12 cellular contexts compared by ENCODE assay signal in genomic region chr11:62439785-62440602, GRCh38. TPM values are rescaled to one million over a fixed set of nuclear protein-coding genes. Genes with fewer than 3 reads are reported as not detected.
A peak's percentile ranks its signal among the peaks of the same experiment; 100 is the strongest.
DNase-seq lines count a peak whose midpoint lies in the region; ATAC-seq and TF ChIP-seq lines count a peak whose summit lies in the region.
"Had no signal": no experiment of that assay in that cellular context is flagged by ENCODE, and none has a peak within 500 bp of the region (broad histone marks: within the 10 kb centered on the region; RNA-seq: fewer than 3 reads in every experiment).

No MANE protein-coding gene starts in this region.

- POLR2A ChIA-PET in activated CD4-positive, alpha-beta memory T cell treated with anti-CD3 and anti-CD28 coated beads for 36 hours (lab: Charles Lee) = no interaction called here

- TF ChIP-seq CTCF in AG09309 (IDR thresholded peaks at IDR 0.05; ENCODE audit: control insufficient read depth, insufficient read depth, low read depth, low read length, missing control alignments) (peak; percentile 26), fibroblast of villous mesenchyme (IDR thresholded peaks at IDR 0.05; ENCODE audit: insufficient read depth, low read depth, low read length) (no peak), prostate gland (IDR thresholded peaks at IDR 0.05) (no peak)

- H3K4me3 Mint-ChIP-seq in activated CD4-positive, alpha-beta memory T cell treated with anti-CD3 and anti-CD28 coated beads for 36 hours = no peak overlapping the region
- H3K4me3 Mint-ChIP-seq: CD4-positive, CD25-positive, alpha-beta regulatory T cell had no signal

- no peak overlapping the region for H3K4me3 ChIP-seq in AG09309 (ENCODE audit: control insufficient read depth, low read depth, low read length)
- no peak overlapping the region for H3K4me3 ChIP-seq in SJSA1
- H3K4me3 ChIP-seq in fibroblast of villous mesenchyme (ENCODE audit: low read depth, low read length) = no peak overlapping the region
- no peak overlapping the region for H3K4me3 ChIP-seq in prostate gland
- H3K4me3 ChIP-seq: spleen had no signal

- H3K4me1 ChIP-seq in SJSA1 (replicated peaks) = peaks cover 30% of the 10 kb centered on the region
- no peaks in the 10 kb centered on the region for H3K4me1 ChIP-seq in prostate gland (replicated peaks)

- H3K27ac ChIP-seq in SJSA1 (peak overlapping the region; percentile 58), prostate gland (peak overlapping the region; percentile 45 to 51)

- H3K27ac Mint-ChIP-seq in activated CD4-positive, alpha-beta memory T cell treated with anti-CD3 and anti-CD28 coated beads for 36 hours = no peak overlapping the region
- H3K27ac Mint-ChIP-seq: CD4-positive, CD25-positive, alpha-beta regulatory T cell had no signal

- DNase-seq in AG09309 (ENCODE audit: low read depth) (no peak), SJSA1 (ENCODE audit: low read depth in 1 of 2, low spot score in 2 of 2) (peak in 1 of 2 experiments; percentile 53), fibroblast of villous mesenchyme (ENCODE audit: low read depth) (peak; percentile 46), prostate gland (ENCODE audit: low spot score) (no peak), Ammon's horn (ENCODE audit: low spot score) (no peak), GDM1 (lab: John Stamatoyannopoulos, UW) (no peak)
- no peak for DNase-seq in activated CD4-positive, alpha-beta memory T cell treated with anti-CD3 and anti-CD28 coated beads for 36 hours
- DNase-seq: CD4-positive, CD25-positive, alpha-beta regulatory T cell; NCI-H1092 treated with DMSO at 0.1 percent for 48 hours; spleen had no signal

- H3K4me1 Mint-ChIP-seq in activated CD4-positive, alpha-beta memory T cell treated with anti-CD3 and anti-CD28 coated beads for 36 hours (ENCODE audit: low read depth) = peaks cover 12% of the 10 kb centered on the region

- intact Hi-C loops in prostate gland (cut with DNase I) = no loop called here
- intact Hi-C loops in activated CD4-positive, alpha-beta memory T cell treated with anti-CD3 and anti-CD28 coated beads for 36 hours (cut with micrococcal nuclease) = no loop called here

- no peak for ATAC-seq in HG03571 (IDR thresholded peaks at IDR 0.05; ENCODE audit: unreplicated experiment)
- ATAC-seq: esophagus mucosa had no signal

- TF ChIP-seq POLR2A in prostate gland (IDR thresholded peaks at IDR 0.05) = no peak

- CTCF ChIA-PET in activated CD4-positive, alpha-beta memory T cell treated with anti-CD3 and anti-CD28 coated beads for 36 hours (lab: Charles Lee) = interaction anchor here (0.6 kb wide), 1 partner anchor 134 kb away, joined by 3 read pairs; the partner anchor contains the start of gene EEF1G

- H3K36me3 Mint-ChIP-seq in activated CD4-positive, alpha-beta memory T cell treated with anti-CD3 and anti-CD28 coated beads for 36 hours = no peaks in the 10 kb centered on the region
- H3K36me3 Mint-ChIP-seq: CD4-positive, CD25-positive, alpha-beta regulatory T cell had no signal

- 34% methylated on average over 23 of the region's 23 CpGs for WGBS in prostate gland

- H3K27me3 ChIP-seq in SJSA1 (replicated peaks) (no peaks in the 10 kb centered on the region), prostate gland (replicated peaks; ENCODE audit: insufficient read depth) (no peaks in the 10 kb centered on the region)

- H3K27me3 Mint-ChIP-seq in activated CD4-positive, alpha-beta memory T cell treated with anti-CD3 and anti-CD28 coated beads for 36 hours = no peaks in the 10 kb centered on the region

- H3K9me3 ChIP-seq in SJSA1 (replicated peaks) = no peaks in the 10 kb centered on the region; the same call in 1 of the 2 replicates
- no peaks in the 10 kb centered on the region for H3K9me3 ChIP-seq in prostate gland
- H3K9me3 ChIP-seq: spleen had no signal

- H3K9me3 Mint-ChIP-seq in activated CD4-positive, alpha-beta memory T cell treated with anti-CD3 and anti-CD28 coated beads for 36 hours = no peaks in the 10 kb centered on the region
- H3K9me3 Mint-ChIP-seq: CD4-positive, CD25-positive, alpha-beta regulatory T cell had no signal

- H3K36me3 ChIP-seq in SJSA1 (no peaks in the 10 kb centered on the region), prostate gland (no peaks in the 10 kb centered on the region)
- H3K36me3 ChIP-seq: spleen had no signal

RNA-seq across cellular contexts. Expression of gene SCGB1A1, which starts 21.2 kb away (rescaled TPM):
- not detected in 2 replicates for total RNA-seq in SJSA1 (2014; rRNA removed; shearing (Covaris generic))
- not detected in 2 replicates for total RNA-seq in fibroblast of villous mesenchyme
- 100 to 1,000 TPM in 1 of 2 donors, 1 to 10 TPM in 1; 6.8 to 203 TPM for total RNA-seq in prostate gland
- not detected for total RNA-seq in activated CD4-positive, alpha-beta memory T cell treated with anti-CD3 and anti-CD28 coated beads for 36 hours
- total RNA-seq: CD4-positive, CD25-positive, alpha-beta regulatory T cell; spleen had no signal
